Comparison of ENCODE assay signal across 8 cellular contexts in genomic region chr2:43158259-43158880, GRCh38.
DNase-seq lines count a peak whose midpoint lies in the region; ATAC-seq and TF ChIP-seq lines count a peak whose summit lies in the region.

No MANE protein-coding gene starts in this region.

- intact Hi-C loops in PC-9 (cut with micrococcal nuclease; ENCODE audit: unreplicated experiment): loop anchor here (1.0 to 2.0 kb wide), 4 partner anchors 20 to 84 kb away; no protein-coding TSS in a partner anchor

- H3K36me3 ChIP-seq in PC-9 (ENCODE audit: low read depth): no peaks in the 10 kb centered on the region

- no peaks in the 10 kb centered on the region for H3K9me3 ChIP-seq in PC-9 (ENCODE audit: insufficient read depth, low read depth)

- H3K27me3 Mint-ChIP-seq in activated naive CD8-positive, alpha-beta T cell treated with anti-CD3 and anti-CD28 coated beads, Interleukin-2, amount 50 U/mL, for 24 hours: no peaks in the 10 kb centered on the region
- H3K27me3 Mint-ChIP-seq in immature natural killer cell (ENCODE audit: low read depth in 3 of 3): peaks cover 6 to 17% (median 14%) of the 10 kb centered on the region in 3 donors

- H3K27me3 ChIP-seq in PC-9 (ENCODE audit: insufficient read depth, low read depth): no peaks in the 10 kb centered on the region

- CTCF ChIA-PET in PC-9 (lab: Charles Lee): interaction anchor here (0.6 kb wide), 2 partner anchors 32 to 185 kb away, joined by 4 to 6 read pairs; no protein-coding TSS in a partner anchor

- H3K4me3 ChIP-seq in PC-9: peak overlapping the region; percentile 22; the same call in 1 of the 2 replicates

- no peak overlapping the region for H2AFZ ChIP-seq in PC-9

- no peaks in the 10 kb centered on the region for H3K36me3 Mint-ChIP-seq in activated naive CD8-positive, alpha-beta T cell treated with anti-CD3 and anti-CD28 coated beads, Interleukin-2, amount 50 U/mL, for 24 hours (ENCODE audit: low read depth)
- H3K36me3 Mint-ChIP-seq in immature natural killer cell: peaks cover 0 to 3% (median 3%) of the 10 kb centered on the region in 3 donors

- TSS peak; percentile 88 for BruUV-seq in PC-9 (replicated peaks; lab: Mats Ljungman, UMichigan)

- TF ChIP-seq CTCF in PC-9 (conservative IDR thresholded peaks at IDR 0.05) (no peak), GM20000 (IDR thresholded peaks at IDR 0.05; ENCODE audit: extremely low read depth, missing control alignments) (no peak)

- ATAC-seq in HG02642 (IDR thresholded peaks at IDR 0.05; ENCODE audit: poor library complexity, unreplicated experiment): peak; percentile 11
- peak; percentile 57 for ATAC-seq in activated naive CD8-positive, alpha-beta T cell treated with anti-CD3 and anti-CD28 coated beads, Interleukin-2, amount 50 U/mL, for 24 hours

- H3K4me3 Mint-ChIP-seq in activated naive CD8-positive, alpha-beta T cell treated with anti-CD3 and anti-CD28 coated beads, Interleukin-2, amount 50 U/mL, for 24 hours: peak overlapping the region; percentile 69
- peak overlapping the region; percentile 55 to 77 (median 76) for H3K4me3 Mint-ChIP-seq in immature natural killer cell

- H3K9me2 ChIP-seq in PC-9 (ENCODE audit: insufficient read depth): no peaks in the 10 kb centered on the region

- POLR2A ChIA-PET in PC-9 (lab: Charles Lee; ENCODE audit: unreplicated experiment): interaction anchor here (0.6 to 0.9 kb wide), 5 partner anchors 27 to 111 kb away, joined by 3 to 7 read pairs (median 5); no protein-coding TSS in a partner anchor

- H3F3A ChIP-seq in PC-9 (ENCODE audit: insufficient read depth, low read depth): peaks cover 38% of the 10 kb centered on the region

- H3K4me1 ChIP-seq in PC-9 (replicated peaks; ENCODE audit: insufficient read depth): peaks cover 55% of the 10 kb centered on the region

- no peaks in the 10 kb centered on the region for H3K9me3 Mint-ChIP-seq in activated naive CD8-positive, alpha-beta T cell treated with anti-CD3 and anti-CD28 coated beads, Interleukin-2, amount 50 U/mL, for 24 hours
- H3K9me3 Mint-ChIP-seq in immature natural killer cell: peaks cover 0 to 2% (median 0%) of the 10 kb centered on the region in 6 donors

- peak overlapping the region; percentile 71 for H3K4me2 ChIP-seq in PC-9

- H3K79me2 ChIP-seq in PC-9 (ENCODE audit: low read depth): no peaks in the 10 kb centered on the region

- H4K20me1 ChIP-seq in PC-9 (ENCODE audit: insufficient read depth): no peaks in the 10 kb centered on the region

- peak; percentile 89 for DNase-seq in Daoy (ENCODE audit: low read depth)
- DNase-seq in PC-9: peak; percentile 75 to 88
- peak; percentile 73 for DNase-seq in activated naive CD8-positive, alpha-beta T cell treated with anti-CD3 and anti-CD28 coated beads, Interleukin-2, amount 50 U/mL, for 24 hours
- DNase-seq in immature natural killer cell: no peak
- peak; percentile 59 to 63 for DNase-seq in stimulated activated CD4-positive, alpha-beta T cell treated with anti-CD3 and anti-CD28 coated beads, Interleukin-2, amount 100 ng/mL, for 24 hours
- DNase-seq in GM20000 (ENCODE audit: low spot score): no peak
- DNase-seq in DMS114 treated with DMSO at 0.1 percent for 48 hours (lab: John Stamatoyannopoulos, UW; ENCODE audit: unreplicated experiment): no peak

- peak overlapping the region; percentile 97 for H3K27ac Mint-ChIP-seq in activated naive CD8-positive, alpha-beta T cell treated with anti-CD3 and anti-CD28 coated beads, Interleukin-2, amount 50 U/mL, for 24 hours
- H3K27ac Mint-ChIP-seq in immature natural killer cell: peak overlapping the region; percentile 95 to 98 (median 96)

- peaks cover 62% of the 10 kb centered on the region for H3K4me1 Mint-ChIP-seq in activated naive CD8-positive, alpha-beta T cell treated with anti-CD3 and anti-CD28 coated beads, Interleukin-2, amount 50 U/mL, for 24 hours
- peaks cover 50 to 65% of the 10 kb centered on the region in 2 donors for H3K4me1 Mint-ChIP-seq in immature natural killer cell

- peak overlapping the region; percentile 95 for H3K27ac ChIP-seq in PC-9

Comparison
In these comparisons a context has a peak if more than half of its experiments do, and no peak if none do; other contexts are left out.
1. DNase-seq: peak in Daoy (single experiment), PC-9 (2 of 2), activated naive CD8-positive, alpha-beta T cell treated with anti-CD3 and anti-CD28 coated beads, Interleukin-2, amount 50 U/mL, for 24 hours (single experiment) and stimulated activated CD4-positive, alpha-beta T cell treated with anti-CD3 and anti-CD28 coated beads, Interleukin-2, amount 100 ng/mL, for 24 hours (2 of 2); none in immature natural killer cell (0 of 3), GM20000 (single experiment) and DMS114 treated with DMSO at 0.1 percent for 48 hours (single experiment).